ENCODE assay signal across 8 cellular contexts in the genomic region with DNA sequence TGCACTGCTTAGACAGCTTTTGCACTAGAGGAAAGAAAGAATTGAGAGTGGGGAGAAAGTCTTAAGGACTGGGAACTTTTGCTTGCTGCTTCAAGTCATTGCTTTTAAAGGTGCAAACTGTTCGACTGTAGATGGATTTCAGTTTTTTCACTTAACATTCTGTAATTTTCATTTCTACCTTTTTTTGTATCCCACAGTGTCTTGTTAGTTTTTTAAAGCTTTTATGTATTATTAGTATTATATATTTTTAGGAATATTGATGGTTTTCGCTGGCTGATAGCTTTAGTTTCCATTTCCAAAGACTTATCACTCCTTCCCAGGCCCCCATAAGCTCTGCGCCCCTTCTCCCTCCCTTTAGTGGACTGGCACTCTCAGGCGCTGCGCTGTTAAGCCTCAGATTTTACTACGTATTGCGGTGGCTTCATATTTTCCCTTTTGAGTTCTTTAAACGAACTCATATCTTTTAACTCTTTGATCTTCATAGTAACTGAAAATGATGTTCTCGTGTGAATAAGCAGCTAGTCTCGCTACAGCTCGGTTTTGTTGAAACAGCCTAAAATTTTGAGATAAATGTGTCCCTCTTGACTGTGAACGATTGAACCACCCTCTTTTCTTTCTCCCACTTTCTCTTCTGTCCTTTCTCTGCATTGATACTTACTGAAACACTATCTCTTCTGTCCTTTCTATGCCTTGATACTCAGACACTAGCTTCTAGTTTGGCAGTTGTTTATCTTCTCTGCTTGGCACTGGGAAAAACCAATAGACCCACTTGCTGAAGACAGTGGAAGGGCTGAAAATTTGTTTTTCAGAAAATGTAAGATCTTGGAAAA. TPM values are rescaled to one million over a fixed set of nuclear protein-coding genes. Genes with fewer than 3 reads are reported as not detected.
DNase-seq lines count a peak whose midpoint lies in the region; ATAC-seq and TF ChIP-seq lines count a peak whose summit lies in the region.

No MANE protein-coding gene starts in this region.

- no peaks in the 10 kb centered on the region for H3K9me3 ChIP-seq in CD8-positive, alpha-beta T cell (ENCODE audit: low read length)
- no peaks in the 10 kb centered on the region for H3K9me3 ChIP-seq in PC-9 (ENCODE audit: insufficient read depth, low read depth)
- H3K9me3 ChIP-seq in esophagus muscularis mucosa, result no peaks in the 10 kb centered on the region
- no peaks in the 10 kb centered on the region for H3K9me3 ChIP-seq in osteoblast (ENCODE audit: low read depth, low read length)

- no peaks in the 10 kb centered on the region for H3K9me3 Mint-ChIP-seq in CD8-positive, alpha-beta T cell

- H4K20me1 ChIP-seq in PC-9 (ENCODE audit: insufficient read depth), result no peaks in the 10 kb centered on the region
- H4K20me1 ChIP-seq in osteoblast (ENCODE audit: insufficient read depth, low read length), result no peaks in the 10 kb centered on the region

- H3K4me1 ChIP-seq in CD8-positive, alpha-beta T cell (ENCODE audit: insufficient read depth, low read length), result peaks cover 20% of the 10 kb centered on the region
- H3K4me1 ChIP-seq in PC-9 (replicated peaks; ENCODE audit: insufficient read depth), result peaks cover 20% of the 10 kb centered on the region
- peaks cover 6 to 19% (median 17%) of the 10 kb centered on the region in 4 donors for H3K4me1 ChIP-seq in esophagus muscularis mucosa
- H3K4me1 ChIP-seq in osteoblast (ENCODE audit: insufficient read depth, low read length), result peaks cover 7% of the 10 kb centered on the region

- no peak overlapping the region for H3K27ac ChIP-seq in CD8-positive, alpha-beta T cell (ENCODE audit: low read depth, low read length)
- H3K27ac ChIP-seq in PC-9, result peak overlapping the region; percentile 60
- peak overlapping the region; percentile 76 to 90 (median 83) for H3K27ac ChIP-seq in esophagus muscularis mucosa (replicated peaks in 1 of 4)
- H3K27ac ChIP-seq in osteoblast (ENCODE audit: low read depth, low read length), result peak overlapping the region; percentile 83

- 66% methylated on average over 12 of the region's 12 CpGs for WGBS in esophagus muscularis mucosa

- H2AFZ ChIP-seq in PC-9 (peak overlapping the region; percentile 90), osteoblast (ENCODE audit: low read length) (peak overlapping the region; percentile 94)

- H3K27ac Mint-ChIP-seq in CD8-positive, alpha-beta T cell, result no peak overlapping the region

- POLR2A ChIA-PET in CD8-positive, alpha-beta T cell (lab: Charles Lee), result interaction anchor here (0.6 kb wide), 1 partner anchor 90 kb away, joined by 3 read pairs; no protein-coding TSS in a partner anchor
- POLR2A ChIA-PET in PC-9 (lab: Charles Lee; ENCODE audit: unreplicated experiment), result interaction anchor here (0.5 to 0.7 kb wide), 3 partner anchors 18 to 1750 kb away, joined by 3 to 7 read pairs (median 4); no protein-coding TSS in a partner anchor

- H3K36me3 Mint-ChIP-seq in CD8-positive, alpha-beta T cell, result no peaks in the 10 kb centered on the region

- no peak for DNase-seq in CD8-positive, alpha-beta T cell
- DNase-seq in PC-9 (no peak), esophagus muscularis mucosa (ENCODE audit: extremely low spot score) (no peak), osteoblast (ENCODE audit: insufficient read length, low spot score, missing footprints) (no peak), dedifferentiated amniotic fluid mesenchymal stem cell (ENCODE audit: extremely low spot score) (no peak)
- DNase-seq in activated T-cell treated with anti-CD3 and anti-CD28 coated beads, Interleukin-2, amount 50 U/mL, for 48 hours, result no peak
- no peak for DNase-seq in stimulated activated CD4-positive, alpha-beta T cell treated with anti-CD3 and anti-CD28 coated beads, Interleukin-12 subunit alpha, Interleukin-12 subunit beta, amount 100 ng/mL, for 4 hours
- DNase-seq in stimulated activated naive CD4-positive, alpha-beta T cell (lab: John Stamatoyannopoulos, UW), result no peak

- H3K79me2 ChIP-seq in PC-9 (ENCODE audit: low read depth) (no peaks in the 10 kb centered on the region), osteoblast (ENCODE audit: insufficient read depth, low read length) (peaks cover 3% of the 10 kb centered on the region)

- no peak for ATAC-seq in CD8-positive, alpha-beta T cell

- peak overlapping the region; percentile 56 for H3K4me3 ChIP-seq in CD8-positive, alpha-beta T cell (ENCODE audit: low read depth, low read length)
- H3K4me3 ChIP-seq in PC-9 (peak overlapping the region; percentile 59), esophagus muscularis mucosa (peak overlapping the region; percentile 68 to 79 (median 74)), osteoblast (ENCODE audit: insufficient read depth, low read length) (peak overlapping the region; percentile 89)

- H3K27me3 Mint-ChIP-seq in CD8-positive, alpha-beta T cell (ENCODE audit: low read depth), result peaks cover 8% of the 10 kb centered on the region

- H3K36me3 ChIP-seq in CD8-positive, alpha-beta T cell (ENCODE audit: insufficient read depth, low read length), result no peaks in the 10 kb centered on the region
- H3K36me3 ChIP-seq in PC-9 (ENCODE audit: low read depth) (no peaks in the 10 kb centered on the region), esophagus muscularis mucosa (no peaks in the 10 kb centered on the region), osteoblast (ENCODE audit: insufficient read depth, low read length) (no peaks in the 10 kb centered on the region)

- CTCF ChIA-PET in CD8-positive, alpha-beta T cell (lab: Charles Lee), result no interaction called here
- CTCF ChIA-PET in PC-9 (lab: Charles Lee), result interaction anchor here (0.6 kb wide), 2 partner anchors 1049 to 1307 kb away, joined by 3 to 8 read pairs; no protein-coding TSS in a partner anchor

- H3K4me2 ChIP-seq in PC-9 (peak overlapping the region; percentile 95), osteoblast (ENCODE audit: insufficient read depth, low read length) (peak overlapping the region; percentile 94)

- no peak overlapping the region for H3K4me3 Mint-ChIP-seq in CD8-positive, alpha-beta T cell

- BruUV-seq in PC-9 (replicated peaks; lab: Mats Ljungman, UMichigan), result TSS peak; percentile 82

- TF ChIP-seq CTCF in CD8-positive, alpha-beta T cell (IDR thresholded peaks at IDR 0.05), result no peak
- TF ChIP-seq CTCF in PC-9 (conservative IDR thresholded peaks at IDR 0.05), result no peak
- no peak for TF ChIP-seq CTCF in esophagus muscularis mucosa (IDR thresholded peaks at IDR 0.05)
- no peak for TF ChIP-seq CTCF in osteoblast (IDR thresholded peaks at IDR 0.05; ENCODE audit: extremely low read depth, low read depth, low read length)

- no peaks in the 10 kb centered on the region for H3K9me2 ChIP-seq in PC-9 (ENCODE audit: insufficient read depth)

- no peak for TF ChIP-seq POLR2A in esophagus muscularis mucosa (IDR thresholded peaks at IDR 0.05; ENCODE audit: low read depth)

- peaks cover 7% of the 10 kb centered on the region; the same call in 1 of the 2 replicates for H3F3A ChIP-seq in PC-9 (ENCODE audit: insufficient read depth, low read depth)

- intact Hi-C loops in CD8-positive, alpha-beta T cell (cut with DNase I, micrococcal nuclease), result loop anchor here in 1 of 2 experiments (1.0 kb wide), 1 partner anchor 8 kb away; no protein-coding TSS in a partner anchor
- intact Hi-C loops in PC-9 (cut with micrococcal nuclease; ENCODE audit: unreplicated experiment) (loop anchor here (1.0 to 2.0 kb wide), 5 partner anchors 72 to 467 kb away; no protein-coding TSS in a partner anchor), esophagus muscularis mucosa (cut with DNase I) (no loop called here)

- TF ChIP-seq EP300 in esophagus muscularis mucosa (IDR thresholded peaks at IDR 0.05), result no peak

- H3K27me3 ChIP-seq in CD8-positive, alpha-beta T cell (ENCODE audit: insufficient read depth, low read length), result peaks cover 9% of the 10 kb centered on the region
- H3K27me3 ChIP-seq in PC-9 (ENCODE audit: insufficient read depth, low read depth), result no peaks in the 10 kb centered on the region
- H3K27me3 ChIP-seq in esophagus muscularis mucosa, result no peaks in the 10 kb centered on the region
- H3K27me3 ChIP-seq in osteoblast (ENCODE audit: insufficient read depth, low read length), result no peaks in the 10 kb centered on the region

- H3K4me1 Mint-ChIP-seq in CD8-positive, alpha-beta T cell (ENCODE audit: low read depth), result no peaks in the 10 kb centered on the region

RNA-seq across cellular contexts. Expression of a gene that starts 2.5 kb away (rescaled TPM):
- not detected for total RNA-seq in CD8-positive, alpha-beta T cell
- total RNA-seq in PC-9 (2021), result 4.3 and 9.0 TPM in 2 replicates
- total RNA-seq in esophagus muscularis mucosa, result 10 to 100 TPM in 3 of 4 donors, 1 to 10 TPM in 1; 7.1 to 16.5 (median 14.1) TPM
- 15.9 and 22.4 TPM in 2 replicates for total RNA-seq in osteoblast
